ENCODE assay signal across 16 cellular contexts in genomic region chr7:4765776-4766490, GRCh38. TPM values are rescaled to one million over a fixed set of nuclear protein-coding genes. Genes with fewer than 3 reads are reported as not detected.
DNase-seq lines count a peak whose midpoint lies in the region; ATAC-seq and TF ChIP-seq lines count a peak whose summit lies in the region.
"Had no signal": no experiment of that assay in that cellular context is flagged by ENCODE, and none has a peak within 500 bp of the region (broad histone marks: within the 10 kb centered on the region; RNA-seq: fewer than 3 reads in every experiment).

No MANE protein-coding gene starts in this region.

- H2AFZ ChIP-seq in hepatocyte = no peak overlapping the region
- no peak overlapping the region for H2AFZ ChIP-seq in smooth muscle cell (ENCODE audit: low read depth)

- H3K4me1 ChIP-seq in hepatocyte (ENCODE audit: insufficient read depth) = no peaks in the 10 kb centered on the region
- no peaks in the 10 kb centered on the region for H3K4me1 ChIP-seq in smooth muscle cell (ENCODE audit: low read depth)

- H3K27me3 Mint-ChIP-seq in stimulated activated memory B cell treated with anti-CD40 and anti-IgM and Interleukin-4, amounts not matched to agents 10 μg/mL and 1 μg/mL and 100 μg/mL, for 72 hours = no peaks in the 10 kb centered on the region
- H3K27me3 Mint-ChIP-seq: stimulated activated naive B cell treated with anti-CD40 and anti-IgM and Interleukin-4, amounts not matched to agents 10 μg/mL and 1 μg/mL and 100 μg/mL, for 72 hours had no signal

- no peak overlapping the region for H3K9ac ChIP-seq in smooth muscle cell (ENCODE audit: low read depth)

- H3K9me3 ChIP-seq in hepatocyte (ENCODE audit: low read depth) (no peaks in the 10 kb centered on the region), smooth muscle cell (replicated peaks; ENCODE audit: low read depth) (no peaks in the 10 kb centered on the region)

- H3K27me3 ChIP-seq in hepatocyte = no peaks in the 10 kb centered on the region
- no peaks in the 10 kb centered on the region for H3K27me3 ChIP-seq in smooth muscle cell (ENCODE audit: low read depth)

- H3F3A ChIP-seq in smooth muscle cell (ENCODE audit: low read depth) = no peaks in the 10 kb centered on the region

- no peak overlapping the region for H3K27ac Mint-ChIP-seq in stimulated activated memory B cell treated with anti-CD40 and anti-IgM and Interleukin-4, amounts not matched to agents 10 μg/mL and 1 μg/mL and 100 μg/mL, for 72 hours
- H3K27ac Mint-ChIP-seq: nephron had no signal

- no peaks in the 10 kb centered on the region for H3K9me2 ChIP-seq in hepatocyte (replicated peaks; ENCODE audit: insufficient read depth)

- ATAC-seq in stimulated activated memory B cell treated with anti-CD40 and anti-IgM and Interleukin-4, amounts not matched to agents 10 μg/mL and 1 μg/mL and 100 μg/mL, for 72 hours = no peak
- ATAC-seq in GM19455 (IDR thresholded peaks at IDR 0.05; ENCODE audit: unreplicated experiment) = no peak
- ATAC-seq: stimulated activated naive B cell treated with anti-CD40 and anti-IgM and Interleukin-4, amounts not matched to agents 10 μg/mL and 1 μg/mL and 100 μg/mL, for 72 hours had no signal

- DNase-seq in DMS53 (lab: John Stamatoyannopoulos, UW) = peak; percentile 34
- DNase-seq in DMS53 treated with DMSO at 0.1 percent for 48 hours (lab: John Stamatoyannopoulos, UW; ENCODE audit: unreplicated experiment) = no peak
- DNase-seq in amniotic epithelial cell (ENCODE audit: low read depth) = peak; percentile 27
- no peak for DNase-seq in hepatocyte (ENCODE audit: low spot score)
- no peak for DNase-seq in smooth muscle cell (lab: John Stamatoyannopoulos, UW; ENCODE audit: unreplicated experiment)
- no peak for DNase-seq in HPDE6-E6E7 (ENCODE audit: extremely low spot score)
- DNase-seq: 8988T; activated CD4-positive, CD25-positive, alpha-beta regulatory T cell; activated T-cell treated with anti-CD3 and anti-CD28 coated beads, Interleukin-2, amount 50 U/mL, for 1 hour; aorta; erythroblast; Kasumi-1; stimulated activated naive B cell treated with anti-CD40 and anti-IgM and Interleukin-4, amounts not matched to agents 10 μg/mL and 1 μg/mL and 100 μg/mL, for 72 hours had no signal

- peaks cover 24% of the 10 kb centered on the region for H3K36me3 Mint-ChIP-seq in stimulated activated memory B cell treated with anti-CD40 and anti-IgM and Interleukin-4, amounts not matched to agents 10 μg/mL and 1 μg/mL and 100 μg/mL, for 72 hours

- H3K9me3 Mint-ChIP-seq in stimulated activated memory B cell treated with anti-CD40 and anti-IgM and Interleukin-4, amounts not matched to agents 10 μg/mL and 1 μg/mL and 100 μg/mL, for 72 hours = no peaks in the 10 kb centered on the region
- H3K9me3 Mint-ChIP-seq: nephron; stimulated activated naive B cell treated with anti-CD40 and anti-IgM and Interleukin-4, amounts not matched to agents 10 μg/mL and 1 μg/mL and 100 μg/mL, for 72 hours had no signal

- no peaks in the 10 kb centered on the region for H3K4me1 Mint-ChIP-seq in stimulated activated memory B cell treated with anti-CD40 and anti-IgM and Interleukin-4, amounts not matched to agents 10 μg/mL and 1 μg/mL and 100 μg/mL, for 72 hours

- 82% methylated on average over 23 of the region's 23 CpGs for WGBS in hepatocyte (ENCODE audit: low lambda C conversion rate, missing lambda C conversion rate)
- WGBS in smooth muscle cell (ENCODE audit: low lambda C conversion rate) = 84% methylated on average over 23 of the region's 23 CpGs

- H3K36me3 ChIP-seq in hepatocyte (replicated peaks; ENCODE audit: insufficient read depth, low read depth) = no peaks in the 10 kb centered on the region
- no peaks in the 10 kb centered on the region for H3K36me3 ChIP-seq in smooth muscle cell (ENCODE audit: low read depth)

- TF ChIP-seq CTCF in hepatocyte (IDR thresholded peaks at IDR 0.05; ENCODE audit: poor library complexity) (peak; percentile 32), smooth muscle cell (IDR thresholded peaks at IDR 0.05; ENCODE audit: borderline replicate concordance, insufficient read depth, poor library complexity, severe bottlenecking) (peak; percentile 31)

- H3K4me3 ChIP-seq in hepatocyte (no peak overlapping the region), smooth muscle cell (no peak overlapping the region)

- no peak overlapping the region for H3K4me3 Mint-ChIP-seq in stimulated activated memory B cell treated with anti-CD40 and anti-IgM and Interleukin-4, amounts not matched to agents 10 μg/mL and 1 μg/mL and 100 μg/mL, for 72 hours
- H3K4me3 Mint-ChIP-seq: nephron; stimulated activated naive B cell treated with anti-CD40 and anti-IgM and Interleukin-4, amounts not matched to agents 10 μg/mL and 1 μg/mL and 100 μg/mL, for 72 hours had no signal

- peaks cover 4% of the 10 kb centered on the region for H3K79me2 ChIP-seq in hepatocyte
- H3K79me2 ChIP-seq in smooth muscle cell (ENCODE audit: low read depth) = no peaks in the 10 kb centered on the region

- peak overlapping the region; percentile 86 for H3K27ac ChIP-seq in hepatocyte
- no peak overlapping the region for H3K27ac ChIP-seq in smooth muscle cell (ENCODE audit: low read depth)

- no peaks in the 10 kb centered on the region for H4K20me1 ChIP-seq in hepatocyte (ENCODE audit: insufficient read depth, poor library complexity, severe bottlenecking)
- peaks cover 12% of the 10 kb centered on the region for H4K20me1 ChIP-seq in smooth muscle cell (ENCODE audit: low read depth)

- H3K4me2 ChIP-seq in hepatocyte (no peak overlapping the region), smooth muscle cell (no peak overlapping the region)

RNA-seq across cellular contexts. Expression of gene AP5Z1, which starts 9.5 kb away (rescaled TPM):
- total RNA-seq in hepatocyte = 30.5 and 33.9 TPM in 2 replicates
- polyA plus RNA-seq in hepatocyte = 60.3 and 76.9 TPM in 2 replicates
- 16.6 and 24.6 TPM in 2 replicates for total RNA-seq in smooth muscle cell
- 37.6 and 48.2 TPM in 2 replicates for polyA plus RNA-seq in smooth muscle cell

Comparison
In these comparisons a context has a peak if more than half of its experiments do, and no peak if none do; other contexts are left out.
1. DNase-seq: peak in DMS53 (single experiment) and amniotic epithelial cell (single experiment); none in DMS53 treated with DMSO at 0.1 percent for 48 hours (single experiment), hepatocyte (single experiment), smooth muscle cell (single experiment) and HPDE6-E6E7 (single experiment).